In genomic region chr19:52291781-52292180, GRCh38 we compare ENCODE assay signal across 22 cellular contexts. TPM values are rescaled to one million over a fixed set of nuclear protein-coding genes. Genes with fewer than 3 reads are reported as not detected.
"Had no signal": no experiment of that assay in that cellular context is flagged by ENCODE, and none has a peak within 500 bp of the region (broad histone marks: within the 10 kb centered on the region; RNA-seq: fewer than 3 reads in every experiment).

No MANE protein-coding gene starts in this region.

- H3K4me2 ChIP-seq: KMS-11 had no signal

- H3K4me3 ChIP-seq: SJCRH30 had no signal

- H3K9ac ChIP-seq: KMS-11 had no signal

- ATAC-seq: HepG2, Panc1, SK-N-SH treated with all-trans-retinoic acid at 6 μM for 48 hours had no signal

- H3K9me3 ChIP-seq: SJCRH30 had no signal

- H3K4me1 ChIP-seq: SJCRH30 had no signal

- FAIRE-seq: HepG2 had no signal

- H3K27ac ChIP-seq: KMS-11, RWPE1, SJCRH30 had no signal

- DNase-seq: IMR-90, Kasumi-1, MM.1S, NCI-H1092 treated with DMSO at 0.1 percent for 48 hours, NCI-H1436, NCI-H187, NCI-H2029, NCI-H2081 treated with DMSO at 0.1 percent for 48 hours, NCI-H2171, NCI-H226, NCI-H446, NCI-H510A, NCI-H524 treated with DMSO at 0.1 percent for 48 hours, SHP77 treated with DMSO at 0.1 percent for 48 hours, SJCRH30, T-helper 1 cell had no signal

- H3K27me3 ChIP-seq: SJCRH30 had no signal

RNA-seq across cellular contexts. Expression of gene ZNF610, which starts 44.3 kb away (rescaled TPM):
- total RNA-seq: HT1080 had no signal
